11 cellular contexts compared by ENCODE assay signal in genomic region chr14:68358978-68359861, GRCh38.
A peak's percentile ranks its signal among the peaks of the same experiment; 100 is the strongest.
DNase-seq lines count a peak whose midpoint lies in the region; ATAC-seq and TF ChIP-seq lines count a peak whose summit lies in the region.
"Had no signal": no experiment of that assay in that cellular context is flagged by ENCODE, and none has a peak within 500 bp of the region (broad histone marks: within the 10 kb centered on the region; RNA-seq: fewer than 3 reads in every experiment).

No MANE protein-coding gene starts in this region.

- H3K27ac ChIP-seq in CD4-positive, CD25-positive, alpha-beta regulatory T cell (ENCODE audit: insufficient read depth, low read length, poor library complexity, severe bottlenecking) = no peak overlapping the region
- peak overlapping the region; percentile 87 for H3K27ac ChIP-seq in OCI-LY1 (ENCODE audit: low read depth, low read length, poor library complexity, severe bottlenecking)
- H3K27ac ChIP-seq in rectal smooth muscle tissue (ENCODE audit: low read depth, low read length) = peak overlapping the region; percentile 58

- H3K9me3 Mint-ChIP-seq in CD4-positive, CD25-positive, alpha-beta regulatory T cell = no peaks in the 10 kb centered on the region

- H3K4me1 Mint-ChIP-seq in CD4-positive, CD25-positive, alpha-beta regulatory T cell = peaks cover 6 to 36% (median 20%) of the 10 kb centered on the region in 4 donors

- H2AFZ ChIP-seq in OCI-LY1 (ENCODE audit: low read length) = 0 out of 2 replicates have a peak overlapping the region, but pooled peaks have one; percentile 3

- no peaks in the 10 kb centered on the region for H3K79me2 ChIP-seq in OCI-LY1 (ENCODE audit: insufficient read depth, low read length)

- H3K4me3 ChIP-seq in CD4-positive, CD25-positive, alpha-beta regulatory T cell (ENCODE audit: low read depth, low read length) = no peak overlapping the region
- H3K4me3 ChIP-seq in OCI-LY1 (ENCODE audit: low read depth, low read length, poor library complexity, severe bottlenecking) (no peak overlapping the region), rectal smooth muscle tissue (ENCODE audit: low read length) (no peak overlapping the region)

- H3K9ac ChIP-seq in OCI-LY1 (ENCODE audit: low read length) (peak overlapping the region; percentile 54), rectal smooth muscle tissue (ENCODE audit: low read length) (no peak overlapping the region)

- peak overlapping the region; percentile 76 to 87 (median 83) for H3K27ac Mint-ChIP-seq in CD4-positive, CD25-positive, alpha-beta regulatory T cell

- no peak for TF ChIP-seq CTCF in OCI-LY1 (IDR thresholded peaks at IDR 0.05; ENCODE audit: low read length)

- H3K4me3 Mint-ChIP-seq in CD4-positive, CD25-positive, alpha-beta regulatory T cell = peak overlapping the region in 2 of 4 donors; percentile 70 to 83

- H3K4me2 ChIP-seq in OCI-LY1 (ENCODE audit: low read length) = peak overlapping the region; percentile 33; the same call in 1 of the 2 replicates

- H3K36me3 Mint-ChIP-seq in CD4-positive, CD25-positive, alpha-beta regulatory T cell = peaks cover 5% of the 10 kb centered on the region

- no peaks in the 10 kb centered on the region for H3K9me3 ChIP-seq in CD4-positive, CD25-positive, alpha-beta regulatory T cell (ENCODE audit: control insufficient read depth in 2 of 2, low read length in 2 of 2)
- H3K9me3 ChIP-seq in OCI-LY1 (ENCODE audit: low read length) = no peaks in the 10 kb centered on the region

- H3K27me3 ChIP-seq in CD4-positive, CD25-positive, alpha-beta regulatory T cell (ENCODE audit: control insufficient read depth, insufficient read depth, low read length) = no peaks in the 10 kb centered on the region
- H3K27me3 ChIP-seq in OCI-LY1 (ENCODE audit: insufficient read depth, low read length) (no peaks in the 10 kb centered on the region), rectal smooth muscle tissue (ENCODE audit: control insufficient read depth, insufficient read depth, low read length) (no peaks in the 10 kb centered on the region)

- H3F3A ChIP-seq in OCI-LY1 (ENCODE audit: insufficient read depth, low read length) = no peaks in the 10 kb centered on the region

- H4K20me1 ChIP-seq in OCI-LY1 (ENCODE audit: insufficient read depth, low read length) = no peaks in the 10 kb centered on the region

- no peaks in the 10 kb centered on the region for H3K27me3 Mint-ChIP-seq in CD4-positive, CD25-positive, alpha-beta regulatory T cell

- no peak for DNase-seq in CD4-positive, CD25-positive, alpha-beta regulatory T cell
- peak; percentile 61 for DNase-seq in globus pallidus (ENCODE audit: low spot score)
- no peak for DNase-seq in activated CD8-positive, alpha-beta memory T cell treated with anti-CD3 and anti-CD28 coated beads, Interleukin-2, amount 50 U/mL, for 48 hours
- DNase-seq in HUDEP-2 (lab: John Stamatoyannopoulos, UW; ENCODE audit: unreplicated experiment in 76 of 76) = no peak
- DNase-seq in stimulated activated naive CD4-positive, alpha-beta T cell treated with Interleukin-2 at 50 U/mL for 16 hours (lab: John Stamatoyannopoulos, UW) = no peak
- DNase-seq: activated gamma-delta T cell treated with Interleukin-2 at 50 U/mL for 16 hours, COR-L47, NCI-H446 had no signal

- H3K4me1 ChIP-seq in CD4-positive, CD25-positive, alpha-beta regulatory T cell (ENCODE audit: control insufficient read depth, insufficient read depth, low read length, poor library complexity, severe bottlenecking) = peaks cover 13% of the 10 kb centered on the region
- H3K4me1 ChIP-seq in OCI-LY1 (ENCODE audit: insufficient read depth, low read length, severe bottlenecking) (peaks cover 45% of the 10 kb centered on the region), rectal smooth muscle tissue (ENCODE audit: control insufficient read depth, insufficient read depth, low read length) (peaks cover 14% of the 10 kb centered on the region)

- H3K9me2 ChIP-seq in OCI-LY1 (ENCODE audit: low read depth, low read length) = no peaks in the 10 kb centered on the region

- H3K36me3 ChIP-seq in CD4-positive, CD25-positive, alpha-beta regulatory T cell (ENCODE audit: control insufficient read depth, insufficient read depth, low read length) = no peaks in the 10 kb centered on the region
- H3K36me3 ChIP-seq in OCI-LY1 (ENCODE audit: insufficient read depth, low read length) (no peaks in the 10 kb centered on the region), rectal smooth muscle tissue (ENCODE audit: control insufficient read depth, insufficient read depth, low read length) (no peaks in the 10 kb centered on the region)

- ATAC-seq in CD4-positive, CD25-positive, alpha-beta regulatory T cell (ENCODE audit: low read depth in 2 of 2) = no peak
- ATAC-seq in GM21576 (IDR thresholded peaks at IDR 0.05; ENCODE audit: unreplicated experiment) = no peak
